8 cellular contexts compared by ENCODE assay signal in the genomic region with DNA sequence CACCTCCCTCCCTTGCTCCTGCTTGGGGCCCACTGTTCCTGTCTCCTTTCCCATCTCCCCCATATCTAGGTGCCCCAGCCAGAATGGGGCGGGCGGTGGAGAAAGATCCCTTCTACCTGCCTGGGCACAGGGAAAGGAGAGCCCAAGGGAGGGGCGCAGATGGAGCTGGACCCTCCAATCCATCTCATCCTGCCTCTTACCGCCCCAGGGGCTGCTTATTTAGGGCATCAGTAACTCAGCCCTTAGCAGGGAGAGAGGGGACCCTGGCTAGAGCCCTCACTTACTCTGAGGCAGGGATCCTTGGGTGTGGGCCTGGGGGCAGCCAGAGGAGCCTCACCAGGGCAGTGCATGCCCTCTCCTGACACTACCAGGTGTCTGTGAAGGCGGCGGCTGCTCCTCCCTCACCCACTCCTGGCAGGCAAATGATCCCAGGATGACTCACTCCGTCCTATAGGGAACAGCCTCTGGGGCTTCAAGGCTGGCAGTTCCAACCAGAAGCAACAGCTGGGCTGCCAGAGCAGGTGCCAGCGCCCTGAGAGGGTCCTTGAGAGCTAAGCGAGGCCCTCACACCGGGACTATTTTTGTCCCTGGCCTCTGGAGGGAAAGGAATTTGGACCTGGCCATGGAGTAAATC. TPM values are rescaled to one million over a fixed set of nuclear protein-coding genes. Genes with fewer than 3 reads are reported as not detected.
DNase-seq lines count a peak whose midpoint lies in the region; ATAC-seq, FAIRE-seq and TF ChIP-seq lines count a peak whose summit lies in the region.

No MANE protein-coding gene starts in this region.

- CTCF ChIA-PET in endothelial cell of umbilical vein (lab: Charles Lee) = interaction anchor here (0.6 to 2.1 kb wide), 7 partner anchors 14 to 118 kb away, joined by 3 to 10 read pairs (median 4); no protein-coding TSS in a partner anchor
- CTCF ChIA-PET in activated naive CD4-positive, alpha-beta T cell treated with anti-CD3 and anti-CD28 coated beads for 36 hours (lab: Charles Lee) = interaction anchor here (0.6 to 1.1 kb wide), 2 partner anchors 270 to 394 kb away, joined by 4 to 5 read pairs; a partner anchor contains a TSS

- POLR2A ChIA-PET in endothelial cell of umbilical vein (lab: Charles Lee) = interaction anchor here (0.9 to 1.2 kb wide), 2 partner anchors 37 to 73 kb away, joined by 4 to 6 read pairs; no protein-coding TSS in a partner anchor

- H3K4me1 ChIP-seq in endothelial cell of umbilical vein (ENCODE audit: control insufficient read depth, extremely low read depth, insufficient read depth, low read length) (peaks cover 34% of the 10 kb centered on the region), parathyroid adenoma (peaks cover 23% of the 10 kb centered on the region)

- H3K79me2 ChIP-seq in endothelial cell of umbilical vein (ENCODE audit: control insufficient read depth, insufficient read depth, low read length) (peaks cover 32% of the 10 kb centered on the region), parathyroid adenoma (peaks cover 5% of the 10 kb centered on the region)

- no peaks in the 10 kb centered on the region for H3K9me3 ChIP-seq in endothelial cell of umbilical vein (replicated peaks; ENCODE audit: control insufficient read depth, insufficient read depth, low read length)
- no peaks in the 10 kb centered on the region for H3K9me3 ChIP-seq in parathyroid adenoma (ENCODE audit: control insufficient read depth, low read length)

- H3K4me2 ChIP-seq in endothelial cell of umbilical vein (ENCODE audit: insufficient read depth, low read length) = no peak overlapping the region
- no peak overlapping the region for H3K4me2 ChIP-seq in parathyroid adenoma (ENCODE audit: low read length)

- TF ChIP-seq CTCF in endothelial cell of umbilical vein (IDR thresholded peaks at IDR 0.05; ENCODE audit: extremely low read depth in 1 of 2, insufficient read depth in 1 of 2, low read depth in 1 of 2, low read length in 2 of 2) (no peak), parathyroid adenoma (IDR thresholded peaks at IDR 0.05) (no peak)

- ATAC-seq in GM21529 (IDR thresholded peaks at IDR 0.05; ENCODE audit: unreplicated experiment) (no peak), GM18520 (IDR thresholded peaks at IDR 0.05; ENCODE audit: unreplicated experiment) (no peak)

- dilution Hi-C loops in endothelial cell of umbilical vein (cut with MboI; ENCODE audit: extremely low pct_ligation_motif_present, low sequenced_read_pairs) = no loop called here

- H3K4me1 Mint-ChIP-seq in activated naive CD4-positive, alpha-beta T cell treated with anti-CD3 and anti-CD28 coated beads for 36 hours (ENCODE audit: low read depth) = peaks cover 2% of the 10 kb centered on the region

- no peak for TF ChIP-seq POLR2A in endothelial cell of umbilical vein (IDR thresholded peaks at IDR 0.05; ENCODE audit: low read depth, low read length)

- H4K20me1 ChIP-seq in endothelial cell of umbilical vein (replicated peaks; ENCODE audit: control insufficient read depth, extremely low read depth, insufficient read depth, low read length) = no peaks in the 10 kb centered on the region

- H3K36me3 Mint-ChIP-seq in activated naive CD4-positive, alpha-beta T cell treated with anti-CD3 and anti-CD28 coated beads for 36 hours (ENCODE audit: low read depth) = no peaks in the 10 kb centered on the region

- DNase-seq in H4 (ENCODE audit: low spot score) (peak; percentile 76), NCI-H524 (lab: John Stamatoyannopoulos, UW) (peak; percentile 98 to 99), endothelial cell of umbilical vein (ENCODE audit: low read depth, low spot score) (peak; percentile 64), AG20443 (ENCODE audit: low spot score) (no peak)
- DNase-seq in activated naive CD4-positive, alpha-beta T cell treated with anti-CD3 and anti-CD28 coated beads for 36 hours = no peak

- no peak overlapping the region for H3K27ac ChIP-seq in endothelial cell of umbilical vein (ENCODE audit: insufficient read depth, low read depth, low read length)
- no peak overlapping the region for H3K27ac ChIP-seq in parathyroid adenoma

- H3K4me3 ChIP-seq in endothelial cell of umbilical vein (replicated peaks in 1 of 3; ENCODE audit: insufficient read depth in 1 of 3, low read depth in 1 of 3, low read length in 3 of 3) (no peak overlapping the region), parathyroid adenoma (ENCODE audit: low read depth, low read length) (no peak overlapping the region)

- BruUV-seq in endothelial cell of umbilical vein (replicated peaks; lab: Mats Ljungman, UMichigan) = no TSS peak

- no peak overlapping the region for H3K9ac ChIP-seq in endothelial cell of umbilical vein (replicated peaks; ENCODE audit: extremely low read depth, insufficient read depth, low read length)
- H3K9ac ChIP-seq in parathyroid adenoma = no peak overlapping the region

- H3K4me3 Mint-ChIP-seq in activated naive CD4-positive, alpha-beta T cell treated with anti-CD3 and anti-CD28 coated beads for 36 hours = no peak overlapping the region

- H3K9me3 Mint-ChIP-seq in activated naive CD4-positive, alpha-beta T cell treated with anti-CD3 and anti-CD28 coated beads for 36 hours = no peaks in the 10 kb centered on the region

- H3K27me3 ChIP-seq in endothelial cell of umbilical vein (ENCODE audit: control insufficient read depth in 2 of 2, insufficient read depth in 2 of 2, low read length in 2 of 2) (no peaks in the 10 kb centered on the region), parathyroid adenoma (ENCODE audit: control insufficient read depth, insufficient read depth, low read length) (no peaks in the 10 kb centered on the region)

- H3K36me3 ChIP-seq in endothelial cell of umbilical vein (ENCODE audit: control insufficient read depth in 2 of 2, extremely low read depth in 1 of 2, insufficient read depth in 2 of 2, low read length in 2 of 2) (peaks cover 0 to 5% of the 10 kb centered on the region in 2 experiments), parathyroid adenoma (ENCODE audit: control insufficient read depth, insufficient read depth, low read length) (no peaks in the 10 kb centered on the region)

- H2AFZ ChIP-seq in endothelial cell of umbilical vein (ENCODE audit: low read depth, low read length) (no peak overlapping the region), parathyroid adenoma (peak overlapping the region; percentile 13)

- peak; percentile 85 for FAIRE-seq in endothelial cell of umbilical vein (lab: Jason Lieb, UNC)

- peaks cover 38% of the 10 kb centered on the region for H3K27me3 Mint-ChIP-seq in activated naive CD4-positive, alpha-beta T cell treated with anti-CD3 and anti-CD28 coated beads for 36 hours (ENCODE audit: low read depth)

- no peaks in the 10 kb centered on the region for H3K9me1 ChIP-seq in endothelial cell of umbilical vein (replicated peaks; ENCODE audit: control insufficient read depth, extremely low read depth, insufficient read depth, low read length)

- H3K27ac Mint-ChIP-seq in activated naive CD4-positive, alpha-beta T cell treated with anti-CD3 and anti-CD28 coated beads for 36 hours = no peak overlapping the region

- intact Hi-C loops in endothelial cell of umbilical vein (cut with micrococcal nuclease) = no loop called here
- intact Hi-C loops in activated naive CD4-positive, alpha-beta T cell treated with anti-CD3 and anti-CD28 coated beads for 36 hours (cut with micrococcal nuclease) = no loop called here

TF ChIP-seq in endothelial cell of umbilical vein, 7 proteins besides CTCF, POLR2A, EP300 and RAD21:
- TF ChIP-seq POLR2AphosphoS5 (IDR thresholded peaks at IDR 0.05; ENCODE audit: insufficient read depth, low read depth, low read length) (no peak), GATA2 (IDR thresholded peaks at IDR 0.05; ENCODE audit: insufficient read depth, insufficient read length, low read depth, low read length) (no peak), JUN (IDR thresholded peaks at IDR 0.05; ENCODE audit: borderline replicate concordance, insufficient read depth, insufficient read length, low read depth) (peak; percentile 26), EZH2 (IDR thresholded peaks at IDR 0.05; ENCODE audit: borderline replicate concordance, low read depth, low read length, severe bottlenecking) (no peak), FOS (IDR thresholded peaks at IDR 0.05; ENCODE audit: borderline replicate concordance, insufficient read depth, low read length) (peak; percentile 71)

RNA-seq across cellular contexts. Expression of a gene that starts 16.3 kb away (rescaled TPM):
- total RNA-seq in H4 (2014; rRNA removed; shearing (Covaris generic)) = 12.9 and 19.6 TPM in 2 replicates
- total RNA-seq in endothelial cell of umbilical vein = 237 and 267 TPM in 2 replicates
- polyA plus RNA-seq in endothelial cell of umbilical vein = 171 and 198 TPM in 2 replicates
- 110 and 135 TPM in 2 replicates for polyA plus RNA-seq in endothelial cell of umbilical vein (2011; cell fraction: cytosol; rRNA removed)
- 257 and 307 TPM in 2 replicates for polyA plus RNA-seq in endothelial cell of umbilical vein (2011; cell fraction: nucleus; rRNA removed)
- 194 and 202 TPM in 2 replicates for polyA plus RNA-seq in endothelial cell of umbilical vein (2012)
- polyA minus RNA-seq in endothelial cell of umbilical vein = 91.9 and 139 TPM in 2 replicates
- polyA minus RNA-seq in endothelial cell of umbilical vein (2011; cell fraction: cytosol; rRNA and poly(A)+ RNA removed) = 24.9 TPM
- 131 and 267 TPM in 2 replicates for polyA minus RNA-seq in endothelial cell of umbilical vein (2011; cell fraction: nucleus; rRNA and poly(A)+ RNA removed)
- under 1 TPM; 0.67 to 0.81 TPM for total RNA-seq in activated naive CD4-positive, alpha-beta T cell treated with anti-CD3 and anti-CD28 coated beads for 36 hours

RNA-seq across cellular contexts. Expression of a gene that starts 49.0 kb away (rescaled TPM):
- not detected in 2 replicates for total RNA-seq in H4 (2014; rRNA removed; shearing (Covaris generic))
- not detected in 2 replicates for total RNA-seq in endothelial cell of umbilical vein
- not detected in 2 replicates for polyA plus RNA-seq in endothelial cell of umbilical vein
- not detected in 2 replicates for polyA plus RNA-seq in endothelial cell of umbilical vein (2011; cell fraction: cytosol; rRNA removed)
- polyA plus RNA-seq in endothelial cell of umbilical vein (2011; cell fraction: nucleus; rRNA removed) = not detected in 2 replicates
- polyA plus RNA-seq in endothelial cell of umbilical vein (2012) = 0.41 TPM in 1 of 2 replicates, not detected in the other
- polyA minus RNA-seq in endothelial cell of umbilical vein = not detected in 2 replicates
- polyA minus RNA-seq in endothelial cell of umbilical vein (2011; cell fraction: cytosol; rRNA and poly(A)+ RNA removed) = not detected
- not detected in 2 replicates for polyA minus RNA-seq in endothelial cell of umbilical vein (2011; cell fraction: nucleus; rRNA and poly(A)+ RNA removed)
- total RNA-seq in activated naive CD4-positive, alpha-beta T cell treated with anti-CD3 and anti-CD28 coated beads for 36 hours = not detected

Comparison
In these comparisons a context has a peak if more than half of its experiments do, and no peak if none do; other contexts are left out.
1. DNase-seq: peak in H4 (single experiment), NCI-H524 (2 of 2) and endothelial cell of umbilical vein (single experiment); none in AG20443 (single experiment) and activated naive CD4-positive, alpha-beta T cell treated with anti-CD3 and anti-CD28 coated beads for 36 hours (single experiment).
2. RNA of a gene that starts 16.3 kb away (total RNA-seq): 237 to 267 TPM in endothelial cell of umbilical vein; 12.9 to 19.6 TPM in H4 and 0.67 to 0.81 TPM in activated naive CD4-positive, alpha-beta T cell treated with anti-CD3 and anti-CD28 coated beads for 36 hours; every median in the first group is over 10 times any median in the second.